In the genomic region with DNA sequence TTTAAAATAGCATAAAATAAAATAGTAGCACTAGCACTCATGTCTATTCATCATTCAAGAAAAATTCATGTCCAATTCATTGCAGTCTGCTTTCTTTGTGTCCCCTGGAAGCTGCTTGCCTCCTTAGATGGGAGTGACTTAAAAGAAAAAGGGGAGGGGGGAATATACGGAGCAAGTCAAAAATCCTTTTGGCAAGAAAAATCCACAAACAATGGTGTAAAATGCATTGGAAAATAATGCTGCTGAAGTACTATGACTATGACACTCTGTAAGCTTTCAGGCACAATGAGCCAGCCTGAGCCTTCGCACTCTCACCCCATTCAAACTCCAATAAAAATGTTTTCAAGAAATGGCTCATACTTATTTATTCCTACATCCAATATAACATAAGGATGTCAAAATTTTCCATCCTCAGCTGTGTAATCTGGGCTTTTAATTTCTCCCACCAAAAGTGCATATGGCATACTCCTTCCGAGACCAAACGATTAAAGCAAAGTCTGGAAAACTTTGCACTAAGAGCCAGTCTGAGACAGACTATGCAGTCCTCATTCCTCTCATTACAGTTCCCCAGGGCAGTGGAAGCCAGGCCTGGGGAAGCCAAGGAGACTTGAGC, we compare ENCODE assay signal across 8 cellular contexts. TPM values are rescaled to one million over a fixed set of nuclear protein-coding genes. Genes with fewer than 3 reads are reported as not detected.
DNase-seq lines count a peak whose midpoint lies in the region; ATAC-seq and TF ChIP-seq lines count a peak whose summit lies in the region.

No MANE protein-coding gene starts in this region.

- POLR2A ChIA-PET in RWPE1 (lab: Yijun Ruan, JAX; ENCODE audit: low non-redundant PET), result no interaction called here

- no peaks in the 10 kb centered on the region for H3K36me3 Mint-ChIP-seq in natural killer cell

- intact Hi-C loops in natural killer cell (cut with micrococcal nuclease), result loop anchor here (1.0 to 10.0 kb wide), 9 partner anchors 7 to 537 kb away; a partner anchor contains a TSS

- H3K27me3 Mint-ChIP-seq in natural killer cell (ENCODE audit: low read depth in 2 of 2), result no peaks in the 10 kb centered on the region

- peak overlapping the region; percentile 94 for H3K4me3 Mint-ChIP-seq in natural killer cell

- DNase-seq in Daoy (ENCODE audit: low read depth), result peak; percentile 85
- DNase-seq in RWPE1 (ENCODE audit: low spot score), result no peak
- DNase-seq in epithelial cell of proximal tubule (ENCODE audit: low read depth), result no peak
- no peak for DNase-seq in natural killer cell
- DNase-seq in NCI-H1417 (lab: John Stamatoyannopoulos, UW), result no peak
- DNase-seq in SHP77 (lab: John Stamatoyannopoulos, UW), result no peak
- no peak for DNase-seq in HPDE6-E6E7 (ENCODE audit: extremely low spot score)

- ATAC-seq in natural killer cell, result no peak
- ATAC-seq in HG03175 (IDR thresholded peaks at IDR 0.05; ENCODE audit: unreplicated experiment), result no peak

- no peaks in the 10 kb centered on the region for H3K9me3 Mint-ChIP-seq in natural killer cell

- H3K27ac Mint-ChIP-seq in natural killer cell, result peak overlapping the region; percentile 96 to 98

- peaks cover 86 to 88% of the 10 kb centered on the region in 2 donors for H3K4me1 Mint-ChIP-seq in natural killer cell

- TF ChIP-seq CTCF in RWPE1 (conservative IDR thresholded peaks at IDR 0.05; ENCODE audit: low read depth) (no peak), epithelial cell of proximal tubule (conservative IDR thresholded peaks at IDR 0.05; ENCODE audit: low read depth, low read length) (no peak), natural killer cell (IDR thresholded peaks at IDR 0.05) (no peak)

- CTCF ChIA-PET in RWPE1 (lab: Yijun Ruan, JAX), result interaction anchor here (0.6 kb wide), 2 partner anchors 52 to 84 kb away, joined by 3 read pairs; no protein-coding TSS in a partner anchor

- peak overlapping the region; percentile 82 for H3K4me3 ChIP-seq in epithelial cell of proximal tubule (ENCODE audit: low read depth, low read length)

- peak overlapping the region; percentile 82 for H3K27ac ChIP-seq in RWPE1

RNA-seq across cellular contexts. Expression of a gene that starts 0.8 kb away (rescaled TPM):
- 20.5 and 21.8 TPM in 2 replicates for total RNA-seq in Daoy (2014; rRNA removed; shearing (Covaris generic))
- total RNA-seq in epithelial cell of proximal tubule (21.7 and 35.1 TPM in 2 replicates), natural killer cell (100 to 1,000 TPM; 106 to 110 (median 107) TPM)
